22 cellular contexts compared by ENCODE assay signal in genomic region chr15:27769652-27770051, GRCh38.
"Had no signal": no experiment of that assay in that cellular context is flagged by ENCODE, and none has a peak within 500 bp of the region (broad histone marks: within the 10 kb centered on the region; RNA-seq: fewer than 3 reads in every experiment).

No MANE protein-coding gene starts in this region.

- ATAC-seq: Right ventricle myocardium inferior, SK-N-SH treated with all-trans-retinoic acid at 6 μM for 48 hours had no signal

- H3K27me3 ChIP-seq: MG63, SJCRH30 had no signal

- DNase-seq: IMR-90, Karpas-422, KG1, MG63, NCI-H1092, NCI-H1105 treated with DMSO at 0.1 percent for 48 hours, NCI-H1436, NCI-H187, NCI-H2029, NCI-H2081 treated with DMSO at 0.1 percent for 48 hours, NCI-H2171, NCI-H226, NCI-H446, NCI-H510A, NCI-H524 treated with DMSO at 0.1 percent for 48 hours, NCI-H69, NCI-H774, SHP77 treated with DMSO at 0.1 percent for 48 hours, SJCRH30 had no signal

- H3K36me3 ChIP-seq: MG63, SJCRH30 had no signal

- H3K4me1 ChIP-seq: SJCRH30 had no signal

- H3K9me3 ChIP-seq: MG63, SJCRH30 had no signal

- H3K27ac ChIP-seq: RWPE1, SJCRH30 had no signal

- H3K4me3 ChIP-seq: MG63, SJCRH30 had no signal
